In genomic region chr6:44477293-44477894, GRCh38 we compare ENCODE assay signal across 26 cellular contexts.
"Had no signal": no experiment of that assay in that cellular context is flagged by ENCODE, and none has a peak within 500 bp of the region (broad histone marks: within the 10 kb centered on the region; RNA-seq: fewer than 3 reads in every experiment).

No MANE protein-coding gene starts in this region.

- H3K27me3 ChIP-seq: ascending aorta, cardiac muscle cell had no signal

- H2AFZ ChIP-seq: PC-9 had no signal

- H3K27ac ChIP-seq: ascending aorta, cardiac muscle cell, PC-9, RWPE1, SK-N-MC had no signal

- FAIRE-seq: RCC 7860 had no signal

- H3K27me3 Mint-ChIP-seq: activated naive CD4-positive, alpha-beta T cell treated with anti-CD3 and anti-CD28 coated beads, Interleukin-2, amount 50 U/mL, for 24 hours had no signal

- H3K36me3 ChIP-seq: ascending aorta, cardiac muscle cell had no signal

- H3K9me3 ChIP-seq: ascending aorta had no signal

- H3K4me2 ChIP-seq: PC-9 had no signal

- H3K4me3 ChIP-seq: ascending aorta, cardiac muscle cell, PC-9, SK-N-MC had no signal

- ATAC-seq: activated CD8-positive, alpha-beta T cell treated with anti-CD3 and anti-CD28 coated beads, Interleukin-2, amount 10 ng/mL, durations not matched to agents 7 days and 5 days had no signal

- H3K27ac Mint-ChIP-seq: activated CD4-positive, alpha-beta T cell treated with anti-CD3 and anti-CD28 coated beads, Interleukin-2, amount 10 ng/mL, durations not matched to agents 24 days and 14 days; activated CD8-positive, alpha-beta T cell treated with anti-CD3 and anti-CD28 coated beads, Interleukin-2, amount 10 ng/mL, durations not matched to agents 7 days and 5 days; activated naive CD4-positive, alpha-beta T cell treated with anti-CD3 and anti-CD28 coated beads, Interleukin-2, amount 50 U/mL, for 24 hours; activated naive CD8-positive, alpha-beta T cell treated with anti-CD3 and anti-CD28 coated beads, Interleukin-2, amount 10 ng/mL, durations not matched to agents 7 days and 5 days; activated T-cell treated with anti-CD3 and anti-CD28 coated beads, Interleukin-2, amount 50 U/mL, for 24 hours; activated T-helper 2 cell treated with anti-CD3 and anti-CD28 coated beads, Interferon-gamma antibody, Interleukin-2, Interleukin-4, amounts not matched to agents 10 μg/mL and 5 μg/mL and 100 μg/mL, durations not matched to agents 14 hours and 24 hours and 36 hours; T-helper 2 cell treated with Interferon-gamma antibody and Interleukin-4, amounts not matched to agents 5 μg/mL and 100 μg/mL, for 36 hours had no signal

- H3K4me1 Mint-ChIP-seq: activated CD4-positive, alpha-beta T cell treated with anti-CD3 and anti-CD28 coated beads, Interleukin-2, amount 10 ng/mL, durations not matched to agents 24 days and 14 days; activated naive CD4-positive, alpha-beta T cell treated with anti-CD3 and anti-CD28 coated beads, Interleukin-2, amount 50 U/mL, for 24 hours had no signal

- H3K36me3 Mint-ChIP-seq: activated naive CD4-positive, alpha-beta T cell treated with anti-CD3 and anti-CD28 coated beads, Interleukin-2, amount 50 U/mL, for 24 hours; activated naive CD8-positive, alpha-beta T cell treated with anti-CD3 and anti-CD28 coated beads, Interleukin-2, amount 10 ng/mL, durations not matched to agents 7 days and 5 days had no signal

- DNase-seq: activated CD4-positive, alpha-beta T cell treated with anti-CD3 and anti-CD28 coated beads, Interleukin-2, amount 10 ng/mL, durations not matched to agents 24 days and 14 days; activated CD4-positive, alpha-beta T cell treated with anti-CD3 and anti-CD28 coated beads, Interleukin-2, amount 50 U/mL, for 48 hours; activated CD8-positive, alpha-beta T cell treated with anti-CD3 and anti-CD28 coated beads, Interleukin-2, amount 10 ng/mL, durations not matched to agents 7 days and 5 days; activated gamma-delta T cell; activated naive CD4-positive, alpha-beta T cell treated with Interleukin-2 at 50 U/mL for 16 hours; activated naive CD8-positive, alpha-beta T cell treated with anti-CD3 and anti-CD28 coated beads, Interleukin-2, amount 10 ng/mL, durations not matched to agents 7 days and 5 days; activated T-cell treated with anti-CD3 and anti-CD28 coated beads, Interleukin-2, amount 50 U/mL, for 24 hours; amygdala; NCI-H1105; NCI-H1417 treated with DMSO at 0.1 percent for 48 hours; NCI-H187 treated with DMSO at 0.1 percent for 48 hours; NCI-H2081; NCI-H345; NCI-H510A; NCI-H526; NCI-H748 treated with DMSO at 0.1 percent for 48 hours; NK-92 treated with Interleukin-12 subunit alpha and Interleukin-12 subunit beta, amount 100 ng/mL, for 24 hours; PC-9 had no signal

- H3K4me3 Mint-ChIP-seq: activated CD4-positive, alpha-beta T cell treated with anti-CD3 and anti-CD28 coated beads, Interleukin-2, amount 10 ng/mL, durations not matched to agents 24 days and 14 days; activated CD8-positive, alpha-beta T cell treated with anti-CD3 and anti-CD28 coated beads, Interleukin-2, amount 10 ng/mL, durations not matched to agents 7 days and 5 days; activated naive CD4-positive, alpha-beta T cell treated with anti-CD3 and anti-CD28 coated beads, Interleukin-2, amount 50 U/mL, for 24 hours; activated naive CD8-positive, alpha-beta T cell treated with anti-CD3 and anti-CD28 coated beads, Interleukin-2, amount 10 ng/mL, durations not matched to agents 7 days and 5 days; activated T-cell treated with anti-CD3 and anti-CD28 coated beads, Interleukin-2, amount 50 U/mL, for 24 hours; T-helper 2 cell treated with Interferon-gamma antibody and Interleukin-4, amounts not matched to agents 5 μg/mL and 100 μg/mL, for 36 hours had no signal
